ENCODE assay signal across 9 cellular contexts in genomic region chr2:216690451-216691209, GRCh38. TPM values are rescaled to one million over a fixed set of nuclear protein-coding genes. Genes with fewer than 3 reads are reported as not detected.
DNase-seq lines count a peak whose midpoint lies in the region; ATAC-seq and TF ChIP-seq lines count a peak whose summit lies in the region.
"Had no signal": no experiment of that assay in that cellular context is flagged by ENCODE, and none has a peak within 500 bp of the region (broad histone marks: within the 10 kb centered on the region; RNA-seq: fewer than 3 reads in every experiment).

No MANE protein-coding gene starts in this region.

- H3K36me3 ChIP-seq in duodenal mucosa (ENCODE audit: control insufficient read depth in 1 of 2, insufficient read depth in 2 of 2, low read length in 2 of 2), result no peaks in the 10 kb centered on the region
- H3K36me3 ChIP-seq in mucosa of descending colon (ENCODE audit: low read depth), result no peaks in the 10 kb centered on the region

- H3K9me3 Mint-ChIP-seq in activated naive CD4-positive, alpha-beta T cell treated with anti-CD3 and anti-CD28 coated beads, Interleukin-2, amount 10 ng/mL, durations not matched to agents 7 days and 5 days, result no peaks in the 10 kb centered on the region

- no peak for TF ChIP-seq CTCF in mucosa of descending colon (IDR thresholded peaks at IDR 0.05)

- H3K36me3 Mint-ChIP-seq in activated naive CD4-positive, alpha-beta T cell treated with anti-CD3 and anti-CD28 coated beads, Interleukin-2, amount 10 ng/mL, durations not matched to agents 7 days and 5 days, result no peaks in the 10 kb centered on the region

- H3K27ac ChIP-seq in duodenal mucosa (ENCODE audit: low read depth, low read length), result peak overlapping the region; percentile 17

- H3K27me3 Mint-ChIP-seq in activated naive CD4-positive, alpha-beta T cell treated with anti-CD3 and anti-CD28 coated beads, Interleukin-2, amount 10 ng/mL, durations not matched to agents 7 days and 5 days, result peaks cover 20% of the 10 kb centered on the region

- H3K27ac Mint-ChIP-seq in activated naive CD4-positive, alpha-beta T cell treated with anti-CD3 and anti-CD28 coated beads, Interleukin-2, amount 10 ng/mL, durations not matched to agents 7 days and 5 days, result no peak overlapping the region

- peaks cover 18 to 19% of the 10 kb centered on the region in 2 donors for H3K4me1 ChIP-seq in duodenal mucosa (ENCODE audit: control insufficient read depth in 1 of 2, insufficient read depth in 2 of 2, low read length in 2 of 2)
- peaks cover 19% of the 10 kb centered on the region for H3K4me1 ChIP-seq in mucosa of descending colon (ENCODE audit: low read depth)

- H3K4me3 ChIP-seq in duodenal mucosa (ENCODE audit: low read depth in 1 of 2, low read length in 2 of 2), result peak overlapping the region; percentile 36 to 54
- H3K4me3 ChIP-seq in mucosa of descending colon, result no peak overlapping the region

- H3K4me1 Mint-ChIP-seq in activated naive CD4-positive, alpha-beta T cell treated with anti-CD3 and anti-CD28 coated beads, Interleukin-2, amount 10 ng/mL, durations not matched to agents 7 days and 5 days, result peaks cover 36% of the 10 kb centered on the region

- peak overlapping the region; percentile 30 for H3K4me3 Mint-ChIP-seq in activated naive CD4-positive, alpha-beta T cell treated with anti-CD3 and anti-CD28 coated beads, Interleukin-2, amount 10 ng/mL, durations not matched to agents 7 days and 5 days

- ATAC-seq in mucosa of descending colon, result no peak

- H3K27me3 ChIP-seq in duodenal mucosa (ENCODE audit: control insufficient read depth in 1 of 2, insufficient read depth in 2 of 2, low read length in 2 of 2), result peaks cover 42 to 46% of the 10 kb centered on the region in 2 donors

- no peak overlapping the region for H3K9ac ChIP-seq in duodenal mucosa (ENCODE audit: low read depth in 1 of 2, low read length in 2 of 2)

- intact Hi-C loops in mucosa of descending colon (cut with DNase I, micrococcal nuclease), result loop anchor here in 1 of 2 donors (10.0 kb wide), 2 partner anchors 374 to 474 kb away; no protein-coding TSS in a partner anchor

- CTCF ChIA-PET in activated naive CD4-positive, alpha-beta T cell treated with anti-CD3 and anti-CD28 coated beads, Interleukin-2, amount 10 ng/mL, durations not matched to agents 7 days and 5 days (lab: Charles Lee), result interaction anchor here (0.6 kb wide), 1 partner anchor 282 kb away, joined by 3 read pairs; no protein-coding TSS in a partner anchor

- DNase-seq in activated naive CD4-positive, alpha-beta T cell treated with anti-CD3 and anti-CD28 coated beads, Interleukin-2, amount 10 ng/mL, durations not matched to agents 7 days and 5 days, result no peak
- DNase-seq in activated naive CD4-positive, alpha-beta T cell treated with anti-CD3 and anti-CD28 coated beads, Interleukin-2, amount 50 U/mL, for 16 hours, result no peak
- DNase-seq in mucosa of gallbladder (ENCODE audit: low spot score), result peak; percentile 25
- peak; percentile 75 for DNase-seq in ureter (ENCODE audit: low spot score)
- DNase-seq in RPMI8226, result no peak
- DNase-seq in stimulated activated CD4-positive, alpha-beta T cell treated with anti-CD3 and anti-CD28 coated beads, Interleukin-15, amount 100 ng/mL, for 24 hours, result no peak
- no peak for DNase-seq in mucosa of descending colon
- DNase-seq: SW 1271 had no signal

- H3K9me3 ChIP-seq in duodenal mucosa (ENCODE audit: control insufficient read depth in 1 of 2, low read length in 2 of 2) (no peaks in the 10 kb centered on the region), mucosa of descending colon (no peaks in the 10 kb centered on the region)

RNA-seq across cellular contexts. Expression of gene IGFBP5, which starts 4.7 kb away (rescaled TPM):
- total RNA-seq in mucosa of gallbladder (246 TPM), ureter (697 TPM), mucosa of descending colon (100 to 1,000 TPM in 1 of 3 donors, 10 to 100 TPM in 2; 36.4 to 628 (median 95.9) TPM)

RNA-seq across cellular contexts. Expression of gene IGFBP2, which starts 57.4 kb away (rescaled TPM):
- total RNA-seq in mucosa of gallbladder (27.7 TPM), ureter (210 TPM), mucosa of descending colon (10 to 100 TPM; 26.7 to 62.1 (median 57.2) TPM)

Comparison
In these comparisons a context has a peak if more than half of its experiments do, and no peak if none do; other contexts are left out.
1. DNase-seq: peak in mucosa of gallbladder (single experiment) and ureter (single experiment); none in activated naive CD4-positive, alpha-beta T cell treated with anti-CD3 and anti-CD28 coated beads, Interleukin-2, amount 10 ng/mL, durations not matched to agents 7 days and 5 days (single experiment), activated naive CD4-positive, alpha-beta T cell treated with anti-CD3 and anti-CD28 coated beads, Interleukin-2, amount 50 U/mL, for 16 hours (single experiment), RPMI8226 (single experiment), stimulated activated CD4-positive, alpha-beta T cell treated with anti-CD3 and anti-CD28 coated beads, Interleukin-15, amount 100 ng/mL, for 24 hours (single experiment) and mucosa of descending colon (0 of 3).